ENCODE assay signal across 25 cellular contexts in the genomic region with DNA sequence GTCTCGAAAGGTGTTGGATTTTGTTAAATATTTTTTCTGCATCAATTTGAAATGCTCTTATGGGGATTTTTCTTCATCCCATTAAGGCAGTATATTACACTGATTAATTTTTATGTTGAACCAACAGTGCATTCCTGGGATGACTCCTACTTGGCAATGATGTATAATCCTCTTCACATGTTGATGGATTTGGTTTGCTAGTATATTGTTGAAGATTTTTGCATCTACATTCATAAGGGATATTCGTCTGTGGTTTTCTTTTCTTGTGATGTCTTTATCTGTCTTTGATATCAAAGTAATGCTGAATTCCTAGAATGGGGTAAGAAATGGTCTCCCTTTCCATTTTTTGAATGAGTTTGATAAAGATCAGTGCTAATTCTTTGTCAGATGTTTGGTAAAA.
"Had no signal": no experiment of that assay in that cellular context is flagged by ENCODE, and none has a peak within 500 bp of the region (broad histone marks: within the 10 kb centered on the region; RNA-seq: fewer than 3 reads in every experiment).

No MANE protein-coding gene starts in this region.

- H3K27ac Mint-ChIP-seq: dendritic cell treated with granulocyte-macrophage colony-stimulating factor and Interleukin-4, amounts not matched to agents 40 ng/mL and 50 ng/mL, for 4 days; effector memory CD8-positive, alpha-beta T cell; endodermal cell had no signal

- H3K4me1 ChIP-seq: colonic mucosa, esophagus muscularis mucosa, esophagus squamous epithelium, foreskin keratinocyte, gastrocnemius medialis, gastroesophageal sphincter, heart left ventricle, heart right ventricle had no signal

- H3K9me3 Mint-ChIP-seq: effector memory CD8-positive, alpha-beta T cell had no signal

- H3K4me3 Mint-ChIP-seq: dendritic cell treated with granulocyte-macrophage colony-stimulating factor and Interleukin-4, amounts not matched to agents 40 ng/mL and 50 ng/mL, for 4 days; effector memory CD8-positive, alpha-beta T cell; endodermal cell had no signal

- H3K36me3 ChIP-seq: colonic mucosa, esophagus muscularis mucosa, esophagus squamous epithelium, gastrocnemius medialis, gastroesophageal sphincter, heart left ventricle, heart right ventricle had no signal

- H3K4me1 Mint-ChIP-seq: endodermal cell had no signal

- H3K4me3 ChIP-seq: colonic mucosa, coronary artery, dorsolateral prefrontal cortex, esophagus muscularis mucosa, esophagus squamous epithelium, gastrocnemius medialis, gastroesophageal sphincter, heart left ventricle, heart right ventricle had no signal

- ATAC-seq: effector memory CD8-positive, alpha-beta T cell; esophagus mucosa; foreskin keratinocyte; gastrocnemius medialis; gastroesophageal sphincter; heart left ventricle; heart right ventricle had no signal

- H3K9me3 ChIP-seq: colonic mucosa, gastrocnemius medialis had no signal

- H3K27me3 ChIP-seq: colonic mucosa had no signal

- DNase-seq: colonic mucosa; cortex of kidney; dermis blood vessel endothelial cell; dorsolateral prefrontal cortex; effector CD4-positive, alpha-beta T cell; effector CD8-positive, alpha-beta T cell; effector memory CD4-positive, alpha-beta T cell; effector memory CD8-positive, alpha-beta T cell; endodermal cell; erythroblast; esophagus squamous epithelium; foreskin fibroblast; foreskin keratinocyte; foreskin melanocyte; gastrocnemius medialis; glutamatergic neuron; head of caudate nucleus; heart left ventricle; heart right ventricle had no signal

- H3K27ac ChIP-seq: colonic mucosa, coronary artery, dorsolateral prefrontal cortex, epithelial cell of prostate, esophagus muscularis mucosa, esophagus squamous epithelium, foreskin keratinocyte, gastrocnemius medialis, gastroesophageal sphincter, heart left ventricle, heart right ventricle had no signal
